ENCODE assay signal across 8 cellular contexts in genomic region chr17:30600062-30600829, GRCh38.
DNase-seq lines count a peak whose midpoint lies in the region; ATAC-seq lines count a peak whose summit lies in the region.

No MANE protein-coding gene starts in this region.

- DNase-seq in CD4-positive, alpha-beta memory T cell, result peak; percentile 42 to 60 (median 45)
- DNase-seq in NCI-H748 treated with DMSO at 0.1 percent for 48 hours (lab: John Stamatoyannopoulos, UW) (peak; percentile 89), memory B cell (ENCODE audit: low spot score in 2 of 2) (peak; percentile 43 to 65)
- DNase-seq in activated CD8-positive, alpha-beta T cell treated with anti-CD3 and anti-CD28 coated beads, Interleukin-2, amount 10 ng/mL, durations not matched to agents 7 days and 5 days, result peak; percentile 69
- DNase-seq in effector memory CD8-positive, alpha-beta T cell, result peak; percentile 44 to 62 (median 50)
- peak; percentile 25 for DNase-seq in stimulated activated CD8-positive, alpha-beta memory T cell treated with anti-CD3 and anti-CD28 coated beads, Interleukin-12 subunit alpha, Interleukin-12 subunit beta, amount 100 ng/mL, for 24 hours (ENCODE audit: extremely low read depth)

- H3K27me3 Mint-ChIP-seq in CD4-positive, alpha-beta memory T cell, result no peaks in the 10 kb centered on the region
- peaks cover 2% of the 10 kb centered on the region for H3K27me3 Mint-ChIP-seq in activated CD8-positive, alpha-beta T cell treated with anti-CD3 and anti-CD28 coated beads, Interleukin-2, amount 10 ng/mL, durations not matched to agents 7 days and 5 days (ENCODE audit: low read depth)
- H3K27me3 Mint-ChIP-seq in effector memory CD8-positive, alpha-beta T cell, result no peaks in the 10 kb centered on the region
- H3K27me3 Mint-ChIP-seq in memory B cell, result no peaks in the 10 kb centered on the region

- no peaks in the 10 kb centered on the region for H3K36me3 ChIP-seq in CD4-positive, alpha-beta memory T cell (ENCODE audit: insufficient read depth, low read length)

- CTCF ChIA-PET in CD4-positive, alpha-beta memory T cell (lab: Charles Lee; ENCODE audit: partially characterized antibody), result no interaction called here
- CTCF ChIA-PET in activated CD8-positive, alpha-beta T cell treated with anti-CD3 and anti-CD28 coated beads, Interleukin-2, amount 10 ng/mL, durations not matched to agents 7 days and 5 days (lab: Charles Lee), result interaction anchor here (0.6 to 1.0 kb wide), 3 partner anchors 72 to 865 kb away, joined by 3 to 4 read pairs (median 3); no protein-coding TSS in a partner anchor

- H3K27ac ChIP-seq in CD4-positive, alpha-beta memory T cell (ENCODE audit: low read depth, low read length), result peak overlapping the region; percentile 51

- intact Hi-C loops in CD4-positive, alpha-beta memory T cell (cut with micrococcal nuclease), result no loop called here

- H3K27me3 ChIP-seq in CD4-positive, alpha-beta memory T cell (ENCODE audit: insufficient read depth, low read length), result no peaks in the 10 kb centered on the region

- peaks cover 0 to 2% (median 0%) of the 10 kb centered on the region in 8 donors for H3K9me3 Mint-ChIP-seq in CD4-positive, alpha-beta memory T cell
- H3K9me3 Mint-ChIP-seq in activated CD8-positive, alpha-beta T cell treated with anti-CD3 and anti-CD28 coated beads, Interleukin-2, amount 10 ng/mL, durations not matched to agents 7 days and 5 days (ENCODE audit: insufficient read depth), result peaks cover 1% of the 10 kb centered on the region
- H3K9me3 Mint-ChIP-seq in effector memory CD8-positive, alpha-beta T cell, result no peaks in the 10 kb centered on the region
- peaks cover 3% of the 10 kb centered on the region for H3K9me3 Mint-ChIP-seq in memory B cell

- peaks cover 0 to 5% of the 10 kb centered on the region in 2 donors for H3K36me3 Mint-ChIP-seq in CD4-positive, alpha-beta memory T cell
- peaks cover 2% of the 10 kb centered on the region for H3K36me3 Mint-ChIP-seq in activated CD8-positive, alpha-beta T cell treated with anti-CD3 and anti-CD28 coated beads, Interleukin-2, amount 10 ng/mL, durations not matched to agents 7 days and 5 days (ENCODE audit: low read depth)
- H3K36me3 Mint-ChIP-seq in effector memory CD8-positive, alpha-beta T cell (ENCODE audit: insufficient read depth), result no peaks in the 10 kb centered on the region
- H3K36me3 Mint-ChIP-seq in memory B cell, result peaks cover 1% of the 10 kb centered on the region

- peaks cover 8 to 27% (median 11%) of the 10 kb centered on the region in 4 donors for H3K4me1 Mint-ChIP-seq in CD4-positive, alpha-beta memory T cell
- peaks cover 21% of the 10 kb centered on the region for H3K4me1 Mint-ChIP-seq in activated CD8-positive, alpha-beta T cell treated with anti-CD3 and anti-CD28 coated beads, Interleukin-2, amount 10 ng/mL, durations not matched to agents 7 days and 5 days (ENCODE audit: low read depth)
- peaks cover 22% of the 10 kb centered on the region in 2 donors for H3K4me1 Mint-ChIP-seq in effector memory CD8-positive, alpha-beta T cell (ENCODE audit: low read depth in 2 of 2)
- H3K4me1 Mint-ChIP-seq in memory B cell, result peaks cover 15% of the 10 kb centered on the region

- ATAC-seq in GM19324 (IDR thresholded peaks at IDR 0.05; ENCODE audit: low FRiP score, unreplicated experiment), result peak; percentile 94
- ATAC-seq in HG03442 (IDR thresholded peaks at IDR 0.05; ENCODE audit: unreplicated experiment), result peak; percentile 83
- ATAC-seq in activated CD8-positive, alpha-beta T cell treated with anti-CD3 and anti-CD28 coated beads, Interleukin-2, amount 10 ng/mL, durations not matched to agents 7 days and 5 days, result peak; percentile 86
- peak; percentile 88 for ATAC-seq in effector memory CD8-positive, alpha-beta T cell (replicated peaks)
- ATAC-seq in memory B cell (ENCODE audit: low read depth), result peak; percentile 77

- POLR2A ChIA-PET in CD4-positive, alpha-beta memory T cell (lab: Charles Lee; ENCODE audit: partially characterized antibody), result interaction anchor here (0.6 to 1.5 kb wide), 2 partner anchors 123 to 181 kb away, joined by 3 read pairs; partner anchors contain the start of gene GOSR1
- POLR2A ChIA-PET in activated CD8-positive, alpha-beta T cell treated with anti-CD3 and anti-CD28 coated beads, Interleukin-2, amount 10 ng/mL, durations not matched to agents 7 days and 5 days (lab: Charles Lee), result interaction anchor here (1.0 kb wide), 1 partner anchor 259 kb away, joined by 5 read pairs; no protein-coding TSS in a partner anchor

- H3K27ac Mint-ChIP-seq in CD4-positive, alpha-beta memory T cell, result peak overlapping the region; percentile 30 to 80 (median 60)
- H3K27ac Mint-ChIP-seq in activated CD8-positive, alpha-beta T cell treated with anti-CD3 and anti-CD28 coated beads, Interleukin-2, amount 10 ng/mL, durations not matched to agents 7 days and 5 days, result peak overlapping the region; percentile 68
- H3K27ac Mint-ChIP-seq in effector memory CD8-positive, alpha-beta T cell, result peak overlapping the region; percentile 92
- H3K27ac Mint-ChIP-seq in memory B cell, result peak overlapping the region; percentile 91

- H3K9me3 ChIP-seq in CD4-positive, alpha-beta memory T cell (ENCODE audit: control insufficient read depth in 1 of 2, low read length in 2 of 2), result no peaks in the 10 kb centered on the region

- peak overlapping the region; percentile 28 to 69 for H3K4me3 ChIP-seq in CD4-positive, alpha-beta memory T cell (ENCODE audit: low read length in 2 of 2)

- peaks cover 10% of the 10 kb centered on the region for H3K4me1 ChIP-seq in CD4-positive, alpha-beta memory T cell (ENCODE audit: insufficient read depth, low read length)

- peak overlapping the region; percentile 84 to 97 (median 86) for H3K4me3 Mint-ChIP-seq in CD4-positive, alpha-beta memory T cell
- peak overlapping the region; percentile 95 for H3K4me3 Mint-ChIP-seq in activated CD8-positive, alpha-beta T cell treated with anti-CD3 and anti-CD28 coated beads, Interleukin-2, amount 10 ng/mL, durations not matched to agents 7 days and 5 days
- H3K4me3 Mint-ChIP-seq in effector memory CD8-positive, alpha-beta T cell, result peak overlapping the region; percentile 94 to 96
- H3K4me3 Mint-ChIP-seq in memory B cell, result peak overlapping the region; percentile 97

Comparison
In these comparisons a context has a peak if more than half of its experiments do, and no peak if none do; other contexts are left out.
1. Peak in every context shown above with its lines: DNase-seq, ATAC-seq, H3K4me3 ChIP-seq and H3K27ac ChIP-seq.
2. DNase-seq: peak in every context shown above with its lines; median percentile 89 in NCI-H748 treated with DMSO at 0.1 percent for 48 hours; 69 in activated CD8-positive, alpha-beta T cell treated with anti-CD3 and anti-CD28 coated beads, Interleukin-2, amount 10 ng/mL, durations not matched to agents 7 days and 5 days; 54 in memory B cell; 50 in effector memory CD8-positive, alpha-beta T cell; 45 in CD4-positive, alpha-beta memory T cell; 25 in stimulated activated CD8-positive, alpha-beta memory T cell treated with anti-CD3 and anti-CD28 coated beads, Interleukin-12 subunit alpha, Interleukin-12 subunit beta, amount 100 ng/mL, for 24 hours.